ENCODE assay signal across 8 cellular contexts in the genomic region with DNA sequence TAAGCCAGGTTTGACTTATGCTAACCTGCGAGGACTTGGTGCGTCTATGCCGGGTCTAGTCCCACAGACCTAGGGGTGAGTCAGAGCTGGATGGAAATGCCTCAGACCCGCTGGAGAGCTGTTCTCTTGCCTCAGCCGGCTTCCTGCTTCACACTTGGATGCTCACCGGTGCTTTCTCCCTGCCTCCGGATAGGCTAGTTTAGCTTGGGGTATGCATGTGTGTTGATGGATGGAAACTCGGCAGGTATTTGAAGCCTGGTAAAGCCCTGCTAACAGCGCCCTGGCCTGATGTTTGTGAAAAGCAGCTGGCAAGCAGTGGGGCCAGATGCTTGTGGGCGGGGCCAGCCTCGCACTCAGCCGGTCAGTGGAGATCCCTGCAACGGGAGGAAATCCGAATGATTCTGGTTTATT. TPM values are rescaled to one million over a fixed set of nuclear protein-coding genes. Genes with fewer than 3 reads are reported as not detected.
DNase-seq lines count a peak whose midpoint lies in the region; ATAC-seq and TF ChIP-seq lines count a peak whose summit lies in the region.

No MANE protein-coding gene starts in this region.

- H3K27me3 ChIP-seq in HUES6 (ENCODE audit: control insufficient read depth, insufficient read depth, low read length): no peaks in the 10 kb centered on the region

- ATAC-seq in left ventricle myocardium superior (peak; percentile 68), HG02642 (IDR thresholded peaks at IDR 0.05; ENCODE audit: poor library complexity, unreplicated experiment) (no peak), HG03521 (IDR thresholded peaks at IDR 0.05; ENCODE audit: unreplicated experiment) (no peak)

- H3K4me3 Mint-ChIP-seq in activated naive CD8-positive, alpha-beta T cell treated with anti-CD3 and anti-CD28 coated beads for 36 hours: no peak overlapping the region
- H3K4me3 Mint-ChIP-seq in progenitor cell of endocrine pancreas (ENCODE audit: low read depth): no peak overlapping the region

- H3K4me1 Mint-ChIP-seq in activated naive CD8-positive, alpha-beta T cell treated with anti-CD3 and anti-CD28 coated beads for 36 hours: peaks cover 64% of the 10 kb centered on the region
- H3K4me1 Mint-ChIP-seq in progenitor cell of endocrine pancreas (ENCODE audit: low read depth): peaks cover 41% of the 10 kb centered on the region

- no peak overlapping the region for H3K4me3 ChIP-seq in HUES6 (ENCODE audit: low read depth, low read length)

- peak overlapping the region; percentile 10 for H3K9ac ChIP-seq in HUES6 (ENCODE audit: low read length)

- H3K27ac Mint-ChIP-seq in activated naive CD8-positive, alpha-beta T cell treated with anti-CD3 and anti-CD28 coated beads for 36 hours: peak overlapping the region; percentile 75
- H3K27ac Mint-ChIP-seq in progenitor cell of endocrine pancreas: peak overlapping the region; percentile 89

- peaks cover 51% of the 10 kb centered on the region for H3K4me1 ChIP-seq in HUES6 (ENCODE audit: control insufficient read depth, insufficient read depth, low read length)

- no peak for TF ChIP-seq CTCF in progenitor cell of endocrine pancreas (IDR thresholded peaks at IDR 0.05; ENCODE audit: unreplicated experiment)

- H3K36me3 Mint-ChIP-seq in activated naive CD8-positive, alpha-beta T cell treated with anti-CD3 and anti-CD28 coated beads for 36 hours: peaks cover 44% of the 10 kb centered on the region
- H3K36me3 Mint-ChIP-seq in progenitor cell of endocrine pancreas (ENCODE audit: insufficient read depth): peaks cover 3% of the 10 kb centered on the region

- no peaks in the 10 kb centered on the region for H3K27me3 Mint-ChIP-seq in activated naive CD8-positive, alpha-beta T cell treated with anti-CD3 and anti-CD28 coated beads for 36 hours
- no peaks in the 10 kb centered on the region for H3K27me3 Mint-ChIP-seq in progenitor cell of endocrine pancreas

- H3K36me3 ChIP-seq in HUES6 (ENCODE audit: control insufficient read depth, insufficient read depth, low read length): peaks cover 26% of the 10 kb centered on the region

- no peaks in the 10 kb centered on the region for H3K9me3 Mint-ChIP-seq in activated naive CD8-positive, alpha-beta T cell treated with anti-CD3 and anti-CD28 coated beads for 36 hours
- no peaks in the 10 kb centered on the region for H3K9me3 Mint-ChIP-seq in progenitor cell of endocrine pancreas (ENCODE audit: low read depth)

- intact Hi-C loops in left ventricle myocardium superior (cut with micrococcal nuclease): no loop called here

- DNase-seq in D341Med (ENCODE audit: low spot score) (peak; percentile 67), left ventricle myocardium superior (peak; percentile 73), progenitor cell of endocrine pancreas (ENCODE audit: low spot score, unreplicated experiment) (no peak), activated gamma-delta T cell treated with Interleukin-2 at 50 U/mL for 16 hours (no peak)
- peak; percentile 30 for DNase-seq in activated naive CD8-positive, alpha-beta T cell treated with anti-CD3 and anti-CD28 coated beads for 36 hours

- H3K27ac ChIP-seq in HUES6 (ENCODE audit: low read depth, low read length): 0 out of 2 replicates have a peak overlapping the region, but pooled peaks have one; percentile 20

- no peaks in the 10 kb centered on the region for H3K9me3 ChIP-seq in HUES6 (ENCODE audit: control insufficient read depth, insufficient read depth, low read depth, low read length)

RNA-seq across cellular contexts. Expression of a gene that starts 29.3 kb away (rescaled TPM):
- 100 to 1,000 TPM; 128 to 135 TPM for total RNA-seq in activated naive CD8-positive, alpha-beta T cell treated with anti-CD3 and anti-CD28 coated beads for 36 hours
- total RNA-seq in left ventricle myocardium superior (144 TPM), progenitor cell of endocrine pancreas (416 and 460 TPM in 2 replicates)

Comparison
In these comparisons a context has a peak if more than half of its experiments do, and no peak if none do; other contexts are left out.
1. DNase-seq: peak in D341Med (single experiment), activated naive CD8-positive, alpha-beta T cell treated with anti-CD3 and anti-CD28 coated beads for 36 hours (single experiment) and left ventricle myocardium superior (single experiment); none in progenitor cell of endocrine pancreas (single experiment) and activated gamma-delta T cell treated with Interleukin-2 at 50 U/mL for 16 hours (single experiment).